In the genomic region with DNA sequence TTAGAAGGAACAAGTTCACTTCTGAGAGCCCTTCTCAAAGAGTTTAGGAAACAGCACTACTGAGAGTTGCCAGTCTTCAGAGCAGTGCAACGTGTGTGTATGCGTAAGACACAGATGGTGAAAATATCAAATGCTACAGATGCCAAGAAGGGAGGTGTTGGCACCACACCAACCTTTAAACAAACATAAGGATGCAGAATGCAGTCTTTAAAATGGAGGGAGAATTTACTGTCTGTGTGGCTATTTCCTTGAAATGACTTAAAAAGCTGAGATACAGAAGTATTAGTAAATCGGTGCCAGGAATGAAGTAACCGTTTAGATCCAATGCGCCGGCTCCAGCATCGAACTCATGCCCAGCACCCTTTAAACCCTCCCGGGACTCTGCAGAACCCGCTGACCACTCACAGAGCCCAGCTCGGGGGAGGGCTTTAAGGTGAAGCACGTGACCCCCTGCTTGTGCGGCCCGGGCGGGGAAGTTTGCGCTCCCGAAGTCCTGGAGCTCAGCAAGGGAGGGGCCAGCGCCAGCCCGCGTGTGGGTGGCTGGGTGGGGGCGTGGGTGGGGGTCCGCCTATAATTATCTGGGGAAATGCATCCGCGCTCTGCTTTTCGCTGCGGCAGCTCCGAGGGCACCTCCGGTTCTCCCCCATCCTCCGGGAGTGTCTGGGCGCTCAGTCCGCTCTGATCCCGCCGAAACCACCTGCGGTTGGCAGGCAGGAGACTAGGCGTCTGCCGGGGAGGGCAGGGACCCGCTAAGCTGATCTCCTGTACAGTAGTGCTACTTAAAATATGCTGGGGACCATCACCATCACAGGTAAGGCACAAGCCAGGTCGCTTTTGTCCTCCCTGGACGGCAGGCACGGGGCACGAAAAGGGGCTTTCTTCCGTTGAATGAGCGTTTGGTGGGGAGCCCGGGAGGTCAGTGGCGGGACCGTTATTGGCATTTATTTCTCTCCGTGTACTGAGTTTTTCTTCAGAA, we compare ENCODE assay signal across 1 cellular context.
TF ChIP-seq lines count a peak whose summit lies in the region.

No MANE protein-coding gene starts in this region.

TF ChIP-seq in HepG2, 621 proteins besides CTCF, POLR2A, EP300 and RAD21 (continued from another document and continues in another):
- TF ChIP-seq, protein P1, sequence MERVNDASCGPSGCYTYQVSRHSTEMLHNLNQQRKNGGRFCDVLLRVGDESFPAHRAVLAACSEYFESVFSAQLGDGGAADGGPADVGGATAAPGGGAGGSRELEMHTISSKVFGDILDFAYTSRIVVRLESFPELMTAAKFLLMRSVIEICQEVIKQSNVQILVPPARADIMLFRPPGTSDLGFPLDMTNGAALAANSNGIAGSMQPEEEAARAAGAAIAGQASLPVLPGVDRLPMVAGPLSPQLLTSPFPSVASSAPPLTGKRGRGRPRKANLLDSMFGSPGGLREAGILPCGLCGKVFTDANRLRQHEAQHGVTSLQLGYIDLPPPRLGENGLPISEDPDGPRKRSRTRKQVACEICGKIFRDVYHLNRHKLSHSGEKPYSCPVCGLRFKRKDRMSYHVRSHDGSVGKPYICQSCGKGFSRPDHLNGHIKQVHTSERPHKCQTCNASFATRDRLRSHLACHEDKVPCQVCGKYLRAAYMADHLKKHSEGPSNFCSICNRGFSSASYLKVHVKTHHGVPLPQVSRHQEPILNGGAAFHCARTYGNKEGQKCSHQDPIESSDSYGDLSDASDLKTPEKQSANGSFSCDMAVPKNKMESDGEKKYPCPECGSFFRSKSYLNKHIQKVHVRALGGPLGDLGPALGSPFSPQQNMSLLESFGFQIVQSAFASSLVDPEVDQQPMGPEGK (CRISPR knock-in tag; IDR thresholded peaks at IDR 0.05), result peak; percentile 56
- TF ChIP-seq YEATS4 (CRISPR knock-in tag; IDR thresholded peaks at IDR 0.05; ENCODE audit: borderline replicate concordance) (peak; percentile 68), ZNF557 (CRISPR knock-in tag; IDR thresholded peaks at IDR 0.05) (no peak), ZNF737 (CRISPR knock-in tag; IDR thresholded peaks at IDR 0.05; ENCODE audit: borderline replicate concordance) (no peak), GABPB1 (CRISPR knock-in tag; IDR thresholded peaks at IDR 0.05) (peak; percentile 37; the same call in 1 of the 2 replicates), TOPORS (CRISPR knock-in tag; IDR thresholded peaks at IDR 0.05) (no peak), ZNF777 (CRISPR knock-in tag; IDR thresholded peaks at IDR 0.05) (peak; percentile 95), MIER2 (CRISPR knock-in tag; IDR thresholded peaks at IDR 0.05) (no peak), ZMYM4 (CRISPR knock-in tag; IDR thresholded peaks at IDR 0.05) (peak; percentile 52; the same call in 1 of the 2 replicates), SRY (CRISPR knock-in tag; IDR thresholded peaks at IDR 0.05) (peak; percentile 38; the same call in 1 of the 2 replicates), FOXO1 (CRISPR knock-in tag; IDR thresholded peaks at IDR 0.05) (0 out of 2 replicates have a peak, but pooled peaks have one; percentile 9), CENPT (CRISPR knock-in tag; IDR thresholded peaks at IDR 0.05; ENCODE audit: low read depth) (no peak), ZBTB7B (CRISPR knock-in tag; IDR thresholded peaks at IDR 0.05) (peak; percentile 49; the same call in 1 of the 2 replicates), TBX3 (IDR thresholded peaks at IDR 0.05; ENCODE audit: borderline replicate concordance) (no peak), ZNF780A (CRISPR knock-in tag; IDR thresholded peaks at IDR 0.05) (no peak), ZNF138 (CRISPR knock-in tag; IDR thresholded peaks at IDR 0.05; ENCODE audit: low read depth) (no peak), RBM39 (IDR thresholded peaks at IDR 0.05; ENCODE audit: low read depth, low read length, poor library complexity, severe bottlenecking) (peak; percentile 53), SPEN (CRISPR knock-in tag; IDR thresholded peaks at IDR 0.05; ENCODE audit: low read depth) (no peak), SMAD1 (CRISPR knock-in tag; IDR thresholded peaks at IDR 0.05; ENCODE audit: borderline replicate concordance, low read depth) (0 out of 2 replicates have a peak, but pooled peaks have one; percentile 59), HHEX (CRISPR knock-in tag; IDR thresholded peaks at IDR 0.05) (no peak), ZNF292 (CRISPR knock-in tag; IDR thresholded peaks at IDR 0.05; ENCODE audit: borderline replicate concordance, low read depth) (peak; percentile 17; the same call in 1 of the 2 replicates), ZNF839 (CRISPR knock-in tag; IDR thresholded peaks at IDR 0.05; ENCODE audit: borderline replicate concordance) (peak; percentile 86; the same call in 1 of the 2 replicates), ZNF20 (CRISPR knock-in tag; IDR thresholded peaks at IDR 0.05) (peak; percentile 63; the same call in 1 of the 2 replicates), ZNF441 (CRISPR knock-in tag; IDR thresholded peaks at IDR 0.05; ENCODE audit: borderline replicate concordance) (no peak), EEA1 (CRISPR knock-in tag; IDR thresholded peaks at IDR 0.05; ENCODE audit: borderline replicate concordance) (peak; percentile 53; the same call in 1 of the 2 replicates), KLF11 (CRISPR knock-in tag; IDR thresholded peaks at IDR 0.05) (no peak), RFX3 (CRISPR knock-in tag; IDR thresholded peaks at IDR 0.05) (no peak), GLI4 (CRISPR knock-in tag; IDR thresholded peaks at IDR 0.05; ENCODE audit: borderline replicate concordance) (peak; percentile 85; the same call in 1 of the 2 replicates), ZFP37 (CRISPR knock-in tag; IDR thresholded peaks at IDR 0.05; ENCODE audit: borderline replicate concordance) (no peak), ZNF30 (CRISPR knock-in tag; IDR thresholded peaks at IDR 0.05) (no peak), ZNF678 (CRISPR knock-in tag; IDR thresholded peaks at IDR 0.05) (no peak), ZNF589 (CRISPR knock-in tag; conservative IDR thresholded peaks at IDR 0.05) (no peak), ZNF263 (CRISPR knock-in tag; IDR thresholded peaks at IDR 0.05) (no peak), SMAD9 (CRISPR knock-in tag; IDR thresholded peaks at IDR 0.05) (0 out of 2 replicates have a peak, but pooled peaks have one; percentile 71), ISL2 (CRISPR knock-in tag; IDR thresholded peaks at IDR 0.05) (no peak), SKI (IDR thresholded peaks at IDR 0.05; ENCODE audit: partially characterized antibody) (peak; percentile 34), ADNP (CRISPR knock-in tag; IDR thresholded peaks at IDR 0.05) (no peak; the same call in 1 of the 2 replicates), ZNF136 (CRISPR knock-in tag; IDR thresholded peaks at IDR 0.05; ENCODE audit: low read depth) (0 out of 2 replicates have a peak, but pooled peaks have one; percentile 64), THAP11 (CRISPR knock-in tag; IDR thresholded peaks at IDR 0.05) (no peak)
- TF ChIP-seq, protein P2, sequence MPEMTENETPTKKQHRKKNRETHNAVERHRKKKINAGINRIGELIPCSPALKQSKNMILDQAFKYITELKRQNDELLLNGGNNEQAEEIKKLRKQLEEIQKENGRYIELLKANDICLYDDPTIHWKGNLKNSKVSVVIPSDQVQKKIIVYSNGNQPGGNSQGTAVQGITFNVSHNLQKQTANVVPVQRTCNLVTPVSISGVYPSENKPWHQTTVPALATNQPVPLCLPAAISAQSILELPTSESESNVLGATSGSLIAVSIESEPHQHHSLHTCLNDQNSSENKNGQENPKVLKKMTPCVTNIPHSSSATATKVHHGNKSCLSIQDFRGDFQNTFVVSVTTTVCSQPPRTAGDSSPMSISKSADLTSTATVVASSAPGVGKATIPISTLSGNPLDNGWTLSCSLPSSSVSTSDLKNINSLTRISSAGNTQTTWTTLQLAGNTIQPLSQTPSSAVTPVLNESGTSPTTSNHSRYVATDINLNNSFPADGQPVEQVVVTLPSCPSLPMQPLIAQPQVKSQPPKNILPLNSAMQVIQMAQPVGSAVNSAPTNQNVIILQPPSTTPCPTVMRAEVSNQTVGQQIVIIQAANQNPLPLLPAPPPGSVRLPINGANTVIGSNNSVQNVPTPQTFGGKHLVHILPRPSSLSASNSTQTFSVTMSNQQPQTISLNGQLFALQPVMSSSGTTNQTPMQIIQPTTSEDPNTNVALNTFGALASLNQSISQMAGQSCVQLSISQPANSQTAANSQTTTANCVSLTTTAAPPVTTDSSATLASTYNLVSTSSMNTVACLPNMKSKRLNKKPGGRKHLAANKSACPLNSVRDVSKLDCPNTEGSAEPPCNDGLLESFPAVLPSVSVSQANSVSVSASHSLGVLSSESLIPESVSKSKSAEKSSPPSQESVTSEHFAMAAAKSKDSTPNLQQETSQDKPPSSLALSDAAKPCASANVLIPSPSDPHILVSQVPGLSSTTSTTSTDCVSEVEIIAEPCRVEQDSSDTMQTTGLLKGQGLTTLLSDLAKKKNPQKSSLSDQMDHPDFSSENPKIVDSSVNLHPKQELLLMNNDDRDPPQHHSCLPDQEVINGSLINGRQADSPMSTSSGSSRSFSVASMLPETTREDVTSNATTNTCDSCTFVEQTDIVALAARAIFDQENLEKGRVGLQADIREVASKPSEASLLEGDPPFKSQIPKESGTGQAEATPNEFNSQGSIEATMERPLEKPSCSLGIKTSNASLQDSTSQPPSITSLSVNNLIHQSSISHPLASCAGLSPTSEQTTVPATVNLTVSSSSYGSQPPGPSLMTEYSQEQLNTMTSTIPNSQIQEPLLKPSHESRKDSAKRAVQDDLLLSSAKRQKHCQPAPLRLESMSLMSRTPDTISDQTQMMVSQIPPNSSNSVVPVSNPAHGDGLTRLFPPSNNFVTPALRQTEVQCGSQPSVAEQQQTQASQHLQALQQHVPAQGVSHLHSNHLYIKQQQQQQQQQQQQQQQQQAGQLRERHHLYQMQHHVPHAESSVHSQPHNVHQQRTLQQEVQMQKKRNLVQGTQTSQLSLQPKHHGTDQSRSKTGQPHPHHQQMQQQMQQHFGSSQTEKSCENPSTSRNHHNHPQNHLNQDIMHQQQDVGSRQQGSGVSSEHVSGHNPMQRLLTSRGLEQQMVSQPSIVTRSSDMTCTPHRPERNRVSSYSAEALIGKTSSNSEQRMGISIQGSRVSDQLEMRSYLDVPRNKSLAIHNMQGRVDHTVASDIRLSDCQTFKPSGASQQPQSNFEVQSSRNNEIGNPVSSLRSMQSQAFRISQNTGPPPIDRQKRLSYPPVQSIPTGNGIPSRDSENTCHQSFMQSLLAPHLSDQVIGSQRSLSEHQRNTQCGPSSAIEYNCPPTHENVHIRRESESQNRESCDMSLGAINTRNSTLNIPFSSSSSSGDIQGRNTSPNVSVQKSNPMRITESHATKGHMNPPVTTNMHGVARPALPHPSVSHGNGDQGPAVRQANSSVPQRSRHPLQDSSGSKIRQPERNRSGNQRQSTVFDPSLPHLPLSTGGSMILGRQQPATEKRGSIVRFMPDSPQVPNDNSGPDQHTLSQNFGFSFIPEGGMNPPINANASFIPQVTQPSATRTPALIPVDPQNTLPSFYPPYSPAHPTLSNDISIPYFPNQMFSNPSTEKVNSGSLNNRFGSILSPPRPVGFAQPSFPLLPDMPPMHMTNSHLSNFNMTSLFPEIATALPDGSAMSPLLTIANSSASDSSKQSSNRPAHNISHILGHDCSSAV (CRISPR knock-in tag; IDR thresholded peaks at IDR 0.05; ENCODE audit: borderline replicate concordance), result no peak
- TF ChIP-seq, protein P3, sequence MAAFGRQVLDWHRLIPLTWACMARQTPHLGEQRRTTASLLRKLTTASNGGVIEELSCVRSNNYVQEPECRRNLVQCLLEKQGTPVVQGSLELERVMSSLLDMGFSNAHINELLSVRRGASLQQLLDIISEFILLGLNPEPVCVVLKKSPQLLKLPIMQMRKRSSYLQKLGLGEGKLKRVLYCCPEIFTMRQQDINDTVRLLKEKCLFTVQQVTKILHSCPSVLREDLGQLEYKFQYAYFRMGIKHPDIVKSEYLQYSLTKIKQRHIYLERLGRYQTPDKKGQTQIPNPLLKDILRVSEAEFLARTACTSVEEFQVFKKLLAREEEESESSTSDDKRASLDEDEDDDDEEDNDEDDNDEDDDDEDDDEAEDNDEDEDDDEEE (CRISPR knock-in tag; IDR thresholded peaks at IDR 0.05), result 0 out of 2 replicates have a peak, but pooled peaks have one; percentile 47
- TF ChIP-seq, protein P4, sequence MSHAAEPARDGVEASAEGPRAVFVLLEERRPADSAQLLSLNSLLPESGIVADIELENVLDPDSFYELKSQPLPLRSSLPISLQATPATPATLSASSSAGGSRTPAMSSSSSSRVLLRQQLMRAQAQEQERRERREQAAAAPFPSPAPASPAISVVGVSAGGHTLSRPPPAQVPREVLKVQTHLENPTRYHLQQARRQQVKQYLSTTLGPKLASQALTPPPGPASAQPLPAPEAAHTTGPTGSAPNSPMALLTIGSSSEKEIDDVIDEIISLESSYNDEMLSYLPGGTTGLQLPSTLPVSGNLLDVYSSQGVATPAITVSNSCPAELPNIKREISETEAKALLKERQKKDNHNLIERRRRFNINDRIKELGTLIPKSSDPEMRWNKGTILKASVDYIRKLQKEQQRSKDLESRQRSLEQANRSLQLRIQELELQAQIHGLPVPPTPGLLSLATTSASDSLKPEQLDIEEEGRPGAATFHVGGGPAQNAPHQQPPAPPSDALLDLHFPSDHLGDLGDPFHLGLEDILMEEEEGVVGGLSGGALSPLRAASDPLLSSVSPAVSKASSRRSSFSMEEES (CRISPR knock-in tag; IDR thresholded peaks at IDR 0.05), result peak; percentile 71
- TF ChIP-seq, protein P5, sequence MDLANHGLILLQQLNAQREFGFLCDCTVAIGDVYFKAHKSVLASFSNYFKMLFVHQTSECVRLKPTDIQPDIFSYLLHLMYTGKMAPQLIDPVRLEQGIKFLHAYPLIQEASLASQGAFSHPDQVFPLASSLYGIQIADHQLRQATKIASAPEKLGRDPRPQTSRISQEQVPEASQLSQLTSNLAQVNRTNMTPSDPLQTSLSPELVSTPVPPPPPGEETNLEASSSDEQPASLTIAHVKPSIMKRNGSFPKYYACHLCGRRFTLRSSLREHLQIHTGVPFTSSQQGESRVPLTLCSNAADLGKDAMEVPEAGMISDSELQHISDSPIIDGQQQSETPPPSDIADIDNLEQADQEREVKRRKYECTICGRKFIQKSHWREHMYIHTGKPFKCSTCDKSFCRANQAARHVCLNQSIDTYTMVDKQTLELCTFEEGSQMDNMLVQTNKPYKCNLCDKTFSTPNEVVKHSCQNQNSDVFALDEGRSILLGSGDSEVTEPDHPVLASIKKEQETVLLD (CRISPR knock-in tag; IDR thresholded peaks at IDR 0.05; ENCODE audit: low read depth), result peak; percentile 41; the same call in 1 of the 2 replicates
- TF ChIP-seq, protein P6, sequence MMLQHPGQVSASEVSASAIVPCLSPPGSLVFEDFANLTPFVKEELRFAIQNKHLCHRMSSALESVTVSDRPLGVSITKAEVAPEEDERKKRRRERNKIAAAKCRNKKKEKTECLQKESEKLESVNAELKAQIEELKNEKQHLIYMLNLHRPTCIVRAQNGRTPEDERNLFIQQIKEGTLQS (CRISPR knock-in tag; IDR thresholded peaks at IDR 0.05), result no peak
